In the genomic region with DNA sequence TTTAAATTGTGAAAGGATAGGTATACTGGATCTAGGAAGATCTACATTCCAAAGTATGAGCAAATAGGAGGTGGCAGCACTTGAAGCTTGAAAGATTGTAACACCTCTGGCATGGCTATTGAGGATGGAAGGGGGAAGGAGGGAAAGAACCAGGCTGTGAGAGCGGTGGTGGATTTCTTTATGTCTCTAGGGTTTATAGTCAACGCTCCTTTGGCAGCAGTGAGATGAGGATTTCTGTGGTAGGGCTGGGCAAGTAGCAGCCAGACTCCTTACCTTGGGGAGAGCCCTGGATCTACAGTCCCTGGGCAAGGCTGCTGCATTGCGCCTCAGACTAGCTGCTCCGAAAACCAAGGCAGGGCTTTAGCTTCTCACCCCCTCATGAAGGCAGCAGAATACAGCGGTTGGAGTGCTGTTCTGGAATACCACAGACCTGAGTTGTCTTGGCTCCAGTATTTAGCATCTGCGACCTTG, we compare ENCODE assay signal across 11 cellular contexts. TPM values are rescaled to one million over a fixed set of nuclear protein-coding genes. Genes with fewer than 3 reads are reported as not detected.
DNase-seq lines count a peak whose midpoint lies in the region; ATAC-seq, FAIRE-seq and TF ChIP-seq lines count a peak whose summit lies in the region.
"Had no signal": no experiment of that assay in that cellular context is flagged by ENCODE, and none has a peak within 500 bp of the region (broad histone marks: within the 10 kb centered on the region; RNA-seq: fewer than 3 reads in every experiment).

No MANE protein-coding gene starts in this region.

- H3K36me3 Mint-ChIP-seq in stimulated activated naive B cell treated with anti-CD40 and anti-IgM and Interleukin-4, amounts not matched to agents 10 μg/mL and 1 μg/mL and 100 μg/mL, for 72 hours = peaks cover 22 to 35% of the 10 kb centered on the region in 2 donors

- H3K4me3 ChIP-seq in HL-60 (replicated peaks; ENCODE audit: insufficient read depth, low read length) = no peak overlapping the region
- H3K4me3 ChIP-seq in bronchial epithelial cell (ENCODE audit: low read depth, low read length) = no peak overlapping the region

- FAIRE-seq in bronchial epithelial cell (lab: Jason Lieb, UNC) = no peak

- no peak overlapping the region for H3K4me3 Mint-ChIP-seq in stimulated activated naive B cell treated with anti-CD40 and anti-IgM and Interleukin-4, amounts not matched to agents 10 μg/mL and 1 μg/mL and 100 μg/mL, for 72 hours

- no peaks in the 10 kb centered on the region for H3K27me3 Mint-ChIP-seq in stimulated activated naive B cell treated with anti-CD40 and anti-IgM and Interleukin-4, amounts not matched to agents 10 μg/mL and 1 μg/mL and 100 μg/mL, for 72 hours

- H3K27ac ChIP-seq in HL-60 (replicated peaks) = peak overlapping the region; percentile 7; the same call in 1 of the 2 replicates

- no peaks in the 10 kb centered on the region for H3K36me3 ChIP-seq in bronchial epithelial cell (ENCODE audit: control insufficient read depth, insufficient read depth, low read length)

- H3K27me3 ChIP-seq in HL-60 (ENCODE audit: insufficient read depth, poor library complexity, severe bottlenecking) = no peaks in the 10 kb centered on the region
- no peaks in the 10 kb centered on the region for H3K27me3 ChIP-seq in bronchial epithelial cell (ENCODE audit: control insufficient read depth, insufficient read depth, low read length)

- no peak for DNase-seq in HL-60 (ENCODE audit: low read depth in 1 of 2, low spot score in 1 of 2)
- DNase-seq in bronchial epithelial cell (ENCODE audit: low read depth) = peak; percentile 62
- peak; percentile 57 for DNase-seq in kidney tubule cell (ENCODE audit: low spot score)
- DNase-seq in stimulated activated naive B cell treated with anti-CD40 and anti-IgM and Interleukin-4, amounts not matched to agents 10 μg/mL and 1 μg/mL and 100 μg/mL, for 72 hours = no peak
- no peak for DNase-seq in stimulated activated CD4-positive, alpha-beta T cell treated with anti-CD3 and anti-CD28 coated beads, Interleukin-4, amount 100 ng/mL, for 24 hours
- no peak for DNase-seq in UCSD-AML1 (lab: John Stamatoyannopoulos, UW; ENCODE audit: unreplicated experiment)
- DNase-seq: activated CD4-positive, alpha-beta T cell treated with anti-CD3 and anti-CD28 coated beads, Interleukin-2, amount 50 U/mL, for 1 hour; DND-41; NCI-H2081; SHP77 had no signal

- H3K9me3 Mint-ChIP-seq in stimulated activated naive B cell treated with anti-CD40 and anti-IgM and Interleukin-4, amounts not matched to agents 10 μg/mL and 1 μg/mL and 100 μg/mL, for 72 hours = peaks cover 4 to 5% of the 10 kb centered on the region in 2 donors

- H3K4me1 Mint-ChIP-seq in stimulated activated naive B cell treated with anti-CD40 and anti-IgM and Interleukin-4, amounts not matched to agents 10 μg/mL and 1 μg/mL and 100 μg/mL, for 72 hours = peaks cover 38 to 59% of the 10 kb centered on the region in 2 donors

- H3K27ac Mint-ChIP-seq in stimulated activated naive B cell treated with anti-CD40 and anti-IgM and Interleukin-4, amounts not matched to agents 10 μg/mL and 1 μg/mL and 100 μg/mL, for 72 hours = peak overlapping the region; percentile 47

- TF ChIP-seq CTCF in HL-60 (IDR thresholded peaks at IDR 0.05; ENCODE audit: insufficient read depth, low read length) (no peak), bronchial epithelial cell (IDR thresholded peaks at IDR 0.05; ENCODE audit: insufficient read depth, low read length, severe bottlenecking) (no peak)

- no peak for ATAC-seq in stimulated activated naive B cell treated with anti-CD40 and anti-IgM and Interleukin-4, amounts not matched to agents 10 μg/mL and 1 μg/mL and 100 μg/mL, for 72 hours (replicated peaks)
- ATAC-seq in GM19397 (IDR thresholded peaks at IDR 0.05; ENCODE audit: unreplicated experiment) = no peak

RNA-seq across cellular contexts. Expression of a gene that starts 53.2 kb away (rescaled TPM):
- 11.1 and 13.4 TPM in 2 replicates for total RNA-seq in bronchial epithelial cell

Comparison
In these comparisons a context has a peak if more than half of its experiments do, and no peak if none do; other contexts are left out.
1. DNase-seq: peak in bronchial epithelial cell (single experiment) and kidney tubule cell (single experiment); none in HL-60 (0 of 2), stimulated activated naive B cell treated with anti-CD40 and anti-IgM and Interleukin-4, amounts not matched to agents 10 μg/mL and 1 μg/mL and 100 μg/mL, for 72 hours (single experiment), stimulated activated CD4-positive, alpha-beta T cell treated with anti-CD3 and anti-CD28 coated beads, Interleukin-4, amount 100 ng/mL, for 24 hours (single experiment) and UCSD-AML1 (single experiment).